In genomic region chr2:224951723-224952481, GRCh38 we compare ENCODE assay signal across 10 cellular contexts.
DNase-seq lines count a peak whose midpoint lies in the region; ATAC-seq, FAIRE-seq and TF ChIP-seq lines count a peak whose summit lies in the region.
"Had no signal": no experiment of that assay in that cellular context is flagged by ENCODE, and none has a peak within 500 bp of the region (broad histone marks: within the 10 kb centered on the region; RNA-seq: fewer than 3 reads in every experiment).

No MANE protein-coding gene starts in this region.

- peak overlapping the region; percentile 74 for H3K27ac Mint-ChIP-seq in dendritic cell treated with granulocyte-macrophage colony-stimulating factor and Interleukin-4, amounts not matched to agents 40 ng/mL and 50 ng/mL, for 4 days

- intact Hi-C loops in dendritic cell treated with granulocyte-macrophage colony-stimulating factor and Interleukin-4, amounts not matched to agents 40 ng/mL and 50 ng/mL, for 4 days (cut with micrococcal nuclease): loop anchor here (5.0 kb wide), 1 partner anchor 40 kb away; no protein-coding TSS in a partner anchor
- intact Hi-C loops in kidney (cut with DNase I): no loop called here

- H3K9me3 Mint-ChIP-seq in dendritic cell treated with granulocyte-macrophage colony-stimulating factor and Interleukin-4, amounts not matched to agents 40 ng/mL and 50 ng/mL, for 4 days: no peaks in the 10 kb centered on the region

- H3K4me1 Mint-ChIP-seq in dendritic cell treated with granulocyte-macrophage colony-stimulating factor and Interleukin-4, amounts not matched to agents 40 ng/mL and 50 ng/mL, for 4 days (ENCODE audit: low read depth): peaks cover 79% of the 10 kb centered on the region

- no peaks in the 10 kb centered on the region for H3K9me3 ChIP-seq in kidney (ENCODE audit: control insufficient read depth in 1 of 2, low read length in 2 of 2)
- H3K9me3 ChIP-seq: pancreas had no signal

- DNase-seq in GM10266 (ENCODE audit: extremely low spot score) (peak; percentile 27), NB4 (ENCODE audit: low read depth) (peak; percentile 62), kidney (no peak), NCI-H1092 (lab: John Stamatoyannopoulos, UW) (no peak), DMS79 treated with DMSO at 0.1 percent for 48 hours (lab: John Stamatoyannopoulos, UW) (no peak), HT-29 (ENCODE audit: low spot score) (no peak)
- DNase-seq: EL, pancreas had no signal

- no peak overlapping the region for H3K27ac ChIP-seq in kidney (ENCODE audit: low read depth in 2 of 2, low read length in 2 of 2)
- H3K27ac ChIP-seq: pancreas had no signal

- no peak for FAIRE-seq in kidney (lab: Jason Lieb, UNC)
- FAIRE-seq: pancreas had no signal

- H3K36me3 ChIP-seq in kidney (ENCODE audit: control insufficient read depth in 1 of 2, insufficient read depth in 2 of 2, low read length in 2 of 2): no peaks in the 10 kb centered on the region
- H3K36me3 ChIP-seq: pancreas had no signal

- H3K4me3 ChIP-seq in NB4 (ENCODE audit: low read depth, low read length) (no peak overlapping the region), kidney (ENCODE audit: low read length in 2 of 2) (no peak overlapping the region)
- H3K4me3 ChIP-seq: pancreas had no signal

- peak overlapping the region; percentile 24 for H3K4me3 Mint-ChIP-seq in dendritic cell treated with granulocyte-macrophage colony-stimulating factor and Interleukin-4, amounts not matched to agents 40 ng/mL and 50 ng/mL, for 4 days

- TF ChIP-seq CTCF in GM10266 (IDR thresholded peaks at IDR 0.05; ENCODE audit: control insufficient read depth, insufficient read depth, low read depth, missing control alignments) (no peak), NB4 (IDR thresholded peaks at IDR 0.05; ENCODE audit: low read depth, low read length) (no peak), kidney (IDR thresholded peaks at IDR 0.05; ENCODE audit: borderline replicate concordance, extremely low read depth, insufficient read depth) (no peak)

- ATAC-seq in GM21526 (IDR thresholded peaks at IDR 0.05; ENCODE audit: low FRiP score, unreplicated experiment): peak; percentile 33
- ATAC-seq: pancreas had no signal

- no peaks in the 10 kb centered on the region for H3K27me3 Mint-ChIP-seq in dendritic cell treated with granulocyte-macrophage colony-stimulating factor and Interleukin-4, amounts not matched to agents 40 ng/mL and 50 ng/mL, for 4 days

- no peaks in the 10 kb centered on the region for H3K4me1 ChIP-seq in kidney (ENCODE audit: control insufficient read depth in 1 of 2, insufficient read depth in 1 of 2, low read depth in 1 of 2, low read length in 2 of 2)
- H3K4me1 ChIP-seq: pancreas had no signal

- H3K9ac ChIP-seq in kidney (ENCODE audit: low read length in 2 of 2): no peak overlapping the region

- H3K36me3 Mint-ChIP-seq in dendritic cell treated with granulocyte-macrophage colony-stimulating factor and Interleukin-4, amounts not matched to agents 40 ng/mL and 50 ng/mL, for 4 days (ENCODE audit: low read depth): peaks cover 46% of the 10 kb centered on the region

- TF ChIP-seq POLR2A in NB4 (IDR thresholded peaks at IDR 0.05; ENCODE audit: extremely low read depth, insufficient read length): no peak

Comparison
In these comparisons a context has a peak if more than half of its experiments do, and no peak if none do; other contexts are left out.
1. DNase-seq: peak in GM10266 (single experiment) and NB4 (single experiment); none in kidney (single experiment), NCI-H1092 (single experiment), DMS79 treated with DMSO at 0.1 percent for 48 hours (single experiment) and HT-29 (single experiment).